In genomic region chr11:220650-221215, GRCh38 we compare ENCODE assay signal across 1 cellular context.
TF ChIP-seq lines count a peak whose summit lies in the region.
"Not testable (repeated sequence)": the region's sequence is repeated elsewhere in the genome, so short reads cannot be mapped to it uniquely, and the experiment has no call there.

No MANE protein-coding gene starts in this region.

TF ChIP-seq in K562, 482 proteins besides CTCF, POLR2A, EP300 and RAD21 (continues in another document):
- TF ChIP-seq NR2C1 (IDR thresholded peaks at IDR 0.05); NR2C2 (CRISPR knock-in tag; IDR thresholded peaks at IDR 0.05); ID3 (CRISPR knock-in tag; IDR thresholded peaks at IDR 0.05); ZNF740 (tag; IDR thresholded peaks at IDR 0.05); FOXM1 (CRISPR knock-in tag; IDR thresholded peaks at IDR 0.05; ENCODE audit: low read depth): not testable (repeated sequence)
- peak; percentile 49; the same call in 1 of the 2 replicates for TF ChIP-seq NR2C1 (tag; IDR thresholded peaks at IDR 0.05)
- TF ChIP-seq CBFA2T2 (conservative IDR thresholded peaks at IDR 0.05) = peak; percentile 88
- peak; percentile 24; the same call in 1 of the 2 replicates for TF ChIP-seq ZNF232 (CRISPR knock-in tag; IDR thresholded peaks at IDR 0.05)
- peak; percentile 75 for TF ChIP-seq SP1 (CRISPR knock-in tag; IDR thresholded peaks at IDR 0.05)
- TF ChIP-seq NR2C2 (tag; IDR thresholded peaks at IDR 0.05) = peak; percentile 79
- TF ChIP-seq PYGO2 (tag; IDR thresholded peaks at IDR 0.05) = peak; percentile 84
- peak; percentile 98 for TF ChIP-seq FOSL1 (tag; conservative IDR thresholded peaks at IDR 0.05)
- TF ChIP-seq ELF1 (tag; IDR thresholded peaks at IDR 0.05) = peak; percentile 58; the same call in 1 of the 2 replicates
- peak; percentile 84 for TF ChIP-seq ID3 (tag; IDR thresholded peaks at IDR 0.05)
- TF ChIP-seq NFE2 (IDR thresholded peaks at IDR 0.05; ENCODE audit: low read depth) = 0 out of 2 replicates have a peak, but pooled peaks have one; percentile 28
- peak; percentile 89 for TF ChIP-seq STAT5A (IDR thresholded peaks at IDR 0.05; ENCODE audit: borderline replicate concordance, low read length)
- peak; percentile 58; the same call in 1 of the 2 replicates for TF ChIP-seq ESRRA (IDR thresholded peaks at IDR 0.05; ENCODE audit: borderline replicate concordance, low read depth)
- peak; percentile 50; the same call in 1 of the 2 replicates for TF ChIP-seq SMARCA4 (IDR thresholded peaks at IDR 0.05)
- TF ChIP-seq PML (IDR thresholded peaks at IDR 0.05; ENCODE audit: low read length) = peak; percentile 97
- 0 out of 2 replicates have a peak, but pooled peaks have one; percentile 38 for TF ChIP-seq GABPB1 (CRISPR knock-in tag; IDR thresholded peaks at IDR 0.05)
- TF ChIP-seq BCL6 (CRISPR knock-in tag; IDR thresholded peaks at IDR 0.05) = peak; percentile 80; the same call in 1 of the 2 replicates
- peak; percentile 77 for TF ChIP-seq ZNF699 (CRISPR knock-in tag; IDR thresholded peaks at IDR 0.05; ENCODE audit: insufficient replicate concordance)
- peak; percentile 86 for TF ChIP-seq KLF16 (IDR thresholded peaks at IDR 0.05)
- 0 out of 2 replicates have a peak, but pooled peaks have one; percentile 31 for TF ChIP-seq ZNF740 (CRISPR knock-in tag; IDR thresholded peaks at IDR 0.05)
- TF ChIP-seq ZMIZ1 (IDR thresholded peaks at IDR 0.05; ENCODE audit: low read depth in 2 of 2, low read length in 2 of 2) = peak in 1 of 2 experiments; percentile 86; a peak in 2 of 4 replicates
- TF ChIP-seq CUX1 (CRISPR knock-in tag; IDR thresholded peaks at IDR 0.05) = peak; percentile 90
- 0 out of 4 replicates have a peak, but pooled peaks of 1 of the 2 experiments have one; percentile 48 for TF ChIP-seq FOXA3 (CRISPR knock-in tag; conservative IDR thresholded peaks at IDR 0.05 in 1 of 2, IDR thresholded peaks at IDR 0.05 in 1 of 2)
- peak; percentile 91 for TF ChIP-seq SMAD4 (CRISPR knock-in tag; conservative IDR thresholded peaks at IDR 0.05)
- TF ChIP-seq ZNF395 (CRISPR knock-in tag; IDR thresholded peaks at IDR 0.05) = peak; percentile 100
- TF ChIP-seq FOXO4 (CRISPR knock-in tag; IDR thresholded peaks at IDR 0.05) = peak; percentile 63; the same call in 1 of the 2 replicates
- TF ChIP-seq ZBTB9 (CRISPR knock-in tag; IDR thresholded peaks at IDR 0.05) = peak; percentile 73
- TF ChIP-seq ZNF311 (CRISPR knock-in tag; IDR thresholded peaks at IDR 0.05) = 0 out of 2 replicates have a peak, but pooled peaks have one; percentile 12
- TF ChIP-seq FOXM1 (IDR thresholded peaks at IDR 0.05; ENCODE audit: low read depth) = peak; percentile 65; the same call in 1 of the 2 replicates
- TF ChIP-seq DMBX1 (CRISPR knock-in tag; IDR thresholded peaks at IDR 0.05; ENCODE audit: borderline replicate concordance) = peak; percentile 97
- TF ChIP-seq MAZ (CRISPR knock-in tag; conservative IDR thresholded peaks at IDR 0.05 in 1 of 2, IDR thresholded peaks at IDR 0.05 in 1 of 2) = peak in 1 of 2 experiments; percentile 37; a peak in 1 of 4 replicates
- TF ChIP-seq ETV5 (CRISPR knock-in tag; IDR thresholded peaks at IDR 0.05; ENCODE audit: low read depth) = peak; percentile 82
- TF ChIP-seq TCF3 (CRISPR knock-in tag; IDR thresholded peaks at IDR 0.05) = peak; percentile 86
- peak; percentile 70 for TF ChIP-seq NCOR1 (IDR thresholded peaks at IDR 0.05)
- TF ChIP-seq GATA2 (CRISPR knock-in tag; IDR thresholded peaks at IDR 0.05) = peak; percentile 85
- peak; percentile 71 for TF ChIP-seq HMBOX1 (IDR thresholded peaks at IDR 0.05)
- TF ChIP-seq ADNP (tag; IDR thresholded peaks at IDR 0.05) = peak; percentile 82
- 0 out of 2 replicates have a peak, but pooled peaks have one; percentile 10 for TF ChIP-seq ZBTB33 (CRISPR knock-in tag; IDR thresholded peaks at IDR 0.05)
- peak; percentile 99 for TF ChIP-seq ZNF766 (CRISPR knock-in tag; conservative IDR thresholded peaks at IDR 0.05)
- TF ChIP-seq GTF2E2 (tag; IDR thresholded peaks at IDR 0.05) = peak; percentile 90
- peak; percentile 92 for TF ChIP-seq CBFA2T3 (IDR thresholded peaks at IDR 0.05)
- TF ChIP-seq HDAC8 (tag; IDR thresholded peaks at IDR 0.05) = peak; percentile 68; the same call in 1 of the 2 replicates
- TF ChIP-seq GABPA (tag; conservative IDR thresholded peaks at IDR 0.05; ENCODE audit: low read depth) = peak; percentile 75
- peak; percentile 95 for TF ChIP-seq MTA3 (IDR thresholded peaks at IDR 0.05; ENCODE audit: borderline replicate concordance)
- TF ChIP-seq BACH1 (tag; IDR thresholded peaks at IDR 0.05) = peak; percentile 94
